Comparison of ENCODE assay signal across 22 cellular contexts in the genomic region with DNA sequence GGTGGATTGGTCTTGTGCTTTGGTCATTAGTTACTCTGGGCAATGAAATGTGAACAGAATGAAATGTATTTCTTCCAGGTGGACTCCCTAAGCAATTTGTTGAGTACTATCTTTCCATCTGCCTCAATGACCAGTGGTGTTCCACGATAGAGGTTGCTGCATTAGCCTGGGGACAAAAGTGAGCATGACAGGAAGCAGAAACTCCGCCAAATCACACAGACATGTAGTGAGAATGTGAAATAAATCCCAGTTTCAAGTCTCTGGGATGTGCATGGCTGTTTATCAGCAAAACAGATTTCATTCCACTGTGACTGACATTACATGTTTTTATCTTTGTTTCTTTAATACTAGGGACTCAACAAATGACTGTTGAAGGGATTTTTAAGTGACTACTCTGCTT.
DNase-seq lines count a peak whose midpoint lies in the region; ATAC-seq, FAIRE-seq and TF ChIP-seq lines count a peak whose summit lies in the region.
"Had no signal": no experiment of that assay in that cellular context is flagged by ENCODE, and none has a peak within 500 bp of the region (broad histone marks: within the 10 kb centered on the region; RNA-seq: fewer than 3 reads in every experiment).

No MANE protein-coding gene starts in this region.

- H4K20me1 ChIP-seq in SK-N-SH (ENCODE audit: insufficient read depth) = no peaks in the 10 kb centered on the region
- H4K20me1 ChIP-seq in keratinocyte (ENCODE audit: control insufficient read depth, extremely low read depth, insufficient read depth, low read length) = no peaks in the 10 kb centered on the region

- peak in 1 of 2 experiments; percentile 93; a peak in 2 of 4 replicates for TF ChIP-seq EP300 in SK-N-SH (IDR thresholded peaks at IDR 0.05; ENCODE audit: borderline replicate concordance in 1 of 2, low read depth in 1 of 2, low read length in 1 of 2)

- H3K4me1 ChIP-seq in SK-N-SH (ENCODE audit: control insufficient read depth in 1 of 2, insufficient read depth in 2 of 2, low read depth in 1 of 2, low read length in 1 of 2) (peaks cover 34 to 55% of the 10 kb centered on the region in 2 experiments), keratinocyte (ENCODE audit: control insufficient read depth, extremely low read depth, insufficient read depth, low read length) (peaks cover 88% of the 10 kb centered on the region), A673 (ENCODE audit: insufficient read depth, low read length, poor library complexity, severe bottlenecking) (no peaks in the 10 kb centered on the region)

- ATAC-seq in SK-N-SH treated with all-trans-retinoic acid at 6 μM for 48 hours (no peak), HG02884 (IDR thresholded peaks at IDR 0.05; ENCODE audit: unreplicated experiment) (no peak)
- ATAC-seq in activated naive CD4-positive, alpha-beta T cell treated with anti-CD3 and anti-CD28 coated beads, Interleukin-2, amount 50 U/mL, for 72 hours = no peak

- H3K79me2 ChIP-seq in SK-N-SH (ENCODE audit: insufficient read depth) = peaks cover 63% of the 10 kb centered on the region
- peaks cover 21% of the 10 kb centered on the region for H3K79me2 ChIP-seq in keratinocyte (ENCODE audit: control insufficient read depth, insufficient read depth, low read length)

- peaks cover 3 to 7% of the 10 kb centered on the region in 2 donors for H3K9me3 Mint-ChIP-seq in activated naive CD4-positive, alpha-beta T cell treated with anti-CD3 and anti-CD28 coated beads, Interleukin-2, amount 50 U/mL, for 72 hours
- H3K9me3 Mint-ChIP-seq: H9 had no signal

- H3K9ac ChIP-seq in SK-N-SH = peak overlapping the region; percentile 3; the same call in 1 of the 2 replicates
- H3K9ac ChIP-seq in keratinocyte (ENCODE audit: control insufficient read depth, extremely low read depth, insufficient read depth, low read length) = no peak overlapping the region
- H3K9ac ChIP-seq: KMS-11 had no signal

- no peaks in the 10 kb centered on the region for H3K9me3 ChIP-seq in SK-N-SH
- H3K9me3 ChIP-seq in keratinocyte (ENCODE audit: control insufficient read depth, low read depth, low read length) = no peaks in the 10 kb centered on the region
- H3K9me3 ChIP-seq in A673 (ENCODE audit: low read depth, low read length, poor library complexity, severe bottlenecking) = no peaks in the 10 kb centered on the region

- BruUV-seq in A673 (replicated peaks; lab: Mats Ljungman, UMichigan) = no TSS peak

- intact Hi-C loops in A673 (cut with micrococcal nuclease; ENCODE audit: unreplicated experiment) (loop anchor here (5.0 kb wide), 1 partner anchor 62 kb away; the partner anchor contains the start of gene DCBLD2), lower leg skin (cut with DNase I; ENCODE audit: low total_unique reads) (no loop called here)

- H3K4me3 ChIP-seq in SK-N-SH (ENCODE audit: low read depth in 2 of 2, low read length in 1 of 2) = no peak overlapping the region
- H3K4me3 ChIP-seq in keratinocyte (ENCODE audit: control insufficient read depth in 2 of 3, extremely low read depth in 1 of 3, insufficient read depth in 2 of 3, low read depth in 1 of 3, low read length in 3 of 3) = no peak overlapping the region
- no peak overlapping the region for H3K4me3 ChIP-seq in A673 (ENCODE audit: low read depth, low read length, poor library complexity, severe bottlenecking)
- H3K4me3 ChIP-seq in lower leg skin (ENCODE audit: low read depth, poor library complexity, severe bottlenecking) = no peak overlapping the region

- H3K9me1 ChIP-seq in keratinocyte (ENCODE audit: control insufficient read depth, extremely low read depth, insufficient read depth, low read length) = no peaks in the 10 kb centered on the region

- no peaks in the 10 kb centered on the region for H3K27me3 ChIP-seq in SK-N-SH (ENCODE audit: insufficient read depth)
- no peaks in the 10 kb centered on the region for H3K27me3 ChIP-seq in keratinocyte (ENCODE audit: control insufficient read depth, extremely low read depth, insufficient read depth, low read length)
- H3K27me3 ChIP-seq in A673 (replicated peaks; ENCODE audit: insufficient read depth, low read depth, low read length, poor library complexity) = no peaks in the 10 kb centered on the region

- peaks cover 80% of the 10 kb centered on the region for H3F3A ChIP-seq in SK-N-SH (replicated peaks; ENCODE audit: insufficient read depth)

- TF ChIP-seq CTCF in SK-N-SH (IDR thresholded peaks at IDR 0.05) (no peak), keratinocyte (optimal IDR thresholded peaks at IDR 0.05 in 1 of 3, IDR thresholded peaks at IDR 0.05 in 1 of 3, conservative IDR thresholded peaks at IDR 0.05 in 1 of 3; ENCODE audit: extremely low read depth in 1 of 3, insufficient read depth in 2 of 3, low read length in 3 of 3) (no peak), A673 (conservative IDR thresholded peaks at IDR 0.05; ENCODE audit: low read depth, low read length) (no peak), lower leg skin (IDR thresholded peaks at IDR 0.05) (no peak)

- H3K36me3 Mint-ChIP-seq in activated naive CD4-positive, alpha-beta T cell treated with anti-CD3 and anti-CD28 coated beads, Interleukin-2, amount 50 U/mL, for 72 hours = no peaks in the 10 kb centered on the region
- H3K36me3 Mint-ChIP-seq: CD4-positive, CD25-positive, alpha-beta regulatory T cell had no signal

- TF ChIP-seq RAD21 in SK-N-SH (IDR thresholded peaks at IDR 0.05; ENCODE audit: low read length) = no peak; the same call in 1 of the 2 replicates

- no peak for TF ChIP-seq POLR2A in lower leg skin (IDR thresholded peaks at IDR 0.05)

- H3K27ac Mint-ChIP-seq in activated naive CD4-positive, alpha-beta T cell treated with anti-CD3 and anti-CD28 coated beads, Interleukin-2, amount 50 U/mL, for 72 hours = no peak overlapping the region
- H3K27ac Mint-ChIP-seq: CD4-positive, CD25-positive, alpha-beta regulatory T cell; H9 had no signal

- H3K4me2 ChIP-seq in SK-N-SH (peak overlapping the region; percentile 76; the same call in 1 of the 2 replicates), keratinocyte (ENCODE audit: control insufficient read depth, extremely low read depth, insufficient read depth, low read depth, low read length) (peak overlapping the region; percentile 10)
- H3K4me2 ChIP-seq: KMS-11 had no signal

- CTCF ChIA-PET in SK-N-SH (lab: Yijun Ruan, JAX) = interaction anchor here (1.1 kb wide), 1 partner anchor 148 kb away, joined by 3 read pairs; no protein-coding TSS in a partner anchor
- CTCF ChIA-PET in A673 (lab: Charles Lee) = no interaction called here

- dilution Hi-C loops in keratinocyte (cut with MboI; ENCODE audit: extremely low pct_ligation_motif_present, low sequenced_read_pairs) = no loop called here

- DNase-seq in SK-N-SH = peak; percentile 16
- peak; percentile 71 for DNase-seq in RPMI7951 (ENCODE audit: low read depth)
- no peak for DNase-seq in keratinocyte (ENCODE audit: low read depth, low spot score)
- DNase-seq in A673 (ENCODE audit: low spot score) = no peak
- no peak for DNase-seq in activated naive CD4-positive, alpha-beta T cell treated with anti-CD3 and anti-CD28 coated beads, Interleukin-2, amount 50 U/mL, for 72 hours (ENCODE audit: low spot score in 2 of 2)
- no peak for DNase-seq in lower leg skin (ENCODE audit: low spot score in 2 of 2)
- DNase-seq: 8988T; CD4-positive, CD25-positive, alpha-beta regulatory T cell; DMS79; H9; NCI-H1105; NCI-H146; NCI-H2029; NCI-H226; NCI-H510A treated with DMSO at 0.1 percent for 48 hours; NCI-H748 treated with DMSO at 0.1 percent for 48 hours; Right ventricle myocardium superior; SW 1271 had no signal

- peak overlapping the region; percentile 87 to 100 for H3K27ac ChIP-seq in SK-N-SH (ENCODE audit: low read depth in 2 of 2, low read length in 1 of 2)
- H3K27ac ChIP-seq in keratinocyte (ENCODE audit: control insufficient read depth, insufficient read depth, low read length) = peak overlapping the region; percentile 94
- no peak overlapping the region for H3K27ac ChIP-seq in A673 (ENCODE audit: low read depth, low read length, poor library complexity, severe bottlenecking)
- H3K27ac ChIP-seq: KMS-11 had no signal

- H2AFZ ChIP-seq in SK-N-SH (ENCODE audit: low read depth) (peak overlapping the region; percentile 2; the same call in 1 of the 2 replicates), keratinocyte (ENCODE audit: control insufficient read depth, low read length) (peak overlapping the region; percentile 22)

- H3K9me2 ChIP-seq in SK-N-SH = no peaks in the 10 kb centered on the region

- H3K36me3 ChIP-seq in SK-N-SH (replicated peaks in 1 of 2; ENCODE audit: control insufficient read depth in 1 of 2, insufficient read depth in 2 of 2, low read length in 1 of 2) (no peaks in the 10 kb centered on the region), keratinocyte (ENCODE audit: control insufficient read depth in 2 of 2, extremely low read depth in 1 of 2, insufficient read depth in 2 of 2, low read length in 2 of 2) (no peaks in the 10 kb centered on the region), A673 (ENCODE audit: insufficient read depth, low read length, poor library complexity, severe bottlenecking) (no peaks in the 10 kb centered on the region)

- WGBS in SK-N-SH (ENCODE audit: low lambda C conversion rate) = 69% methylated on average over 2 of the region's 2 CpGs
- 57 to 70% methylated on average over 2 of the region's 2 CpGs for WGBS in lower leg skin, 2 donors

- POLR2A ChIA-PET in SK-N-SH (lab: Yijun Ruan, JAX) (no interaction called here), A673 (lab: Charles Lee; ENCODE audit: low non-redundant PET) (no interaction called here)

- FAIRE-seq in keratinocyte (lab: Jason Lieb, UNC) = no peak
- FAIRE-seq: RCC 7860 had no signal

TF ChIP-seq in SK-N-SH, 30 proteins besides CTCF, POLR2A, EP300 and RAD21 (continues in another document):
- TF ChIP-seq FOSL2 (IDR thresholded peaks at IDR 0.05; ENCODE audit: borderline replicate concordance, low read depth) = no peak
- peak; percentile 39 for TF ChIP-seq CHD2 (IDR thresholded peaks at IDR 0.05; ENCODE audit: low read length, partially characterized antibody)
- no peak for TF ChIP-seq POLR2AphosphoS5 (IDR thresholded peaks at IDR 0.05; ENCODE audit: low read depth, low read length)

TF ChIP-seq in SK-N-SH treated with all-trans-retinoic acid at 6 μM for 48 hours, 23 proteins besides CTCF, POLR2A, EP300 and RAD21 (continues in another document):
- TF ChIP-seq RARB (CRISPR knock-in tag; IDR thresholded peaks at IDR 0.05) = no peak
- no peak for TF ChIP-seq ZFP3 (CRISPR knock-in tag; IDR thresholded peaks at IDR 0.05)
- no peak for TF ChIP-seq GLIS3 (CRISPR knock-in tag; IDR thresholded peaks at IDR 0.05)

Comparison
In these comparisons a context has a peak if more than half of its experiments do, and no peak if none do; other contexts are left out.
1. DNase-seq: peak in SK-N-SH (single experiment) and RPMI7951 (single experiment); none in keratinocyte (single experiment), A673 (single experiment), activated naive CD4-positive, alpha-beta T cell treated with anti-CD3 and anti-CD28 coated beads, Interleukin-2, amount 50 U/mL, for 72 hours (0 of 2) and lower leg skin (0 of 2).